In the genomic region with DNA sequence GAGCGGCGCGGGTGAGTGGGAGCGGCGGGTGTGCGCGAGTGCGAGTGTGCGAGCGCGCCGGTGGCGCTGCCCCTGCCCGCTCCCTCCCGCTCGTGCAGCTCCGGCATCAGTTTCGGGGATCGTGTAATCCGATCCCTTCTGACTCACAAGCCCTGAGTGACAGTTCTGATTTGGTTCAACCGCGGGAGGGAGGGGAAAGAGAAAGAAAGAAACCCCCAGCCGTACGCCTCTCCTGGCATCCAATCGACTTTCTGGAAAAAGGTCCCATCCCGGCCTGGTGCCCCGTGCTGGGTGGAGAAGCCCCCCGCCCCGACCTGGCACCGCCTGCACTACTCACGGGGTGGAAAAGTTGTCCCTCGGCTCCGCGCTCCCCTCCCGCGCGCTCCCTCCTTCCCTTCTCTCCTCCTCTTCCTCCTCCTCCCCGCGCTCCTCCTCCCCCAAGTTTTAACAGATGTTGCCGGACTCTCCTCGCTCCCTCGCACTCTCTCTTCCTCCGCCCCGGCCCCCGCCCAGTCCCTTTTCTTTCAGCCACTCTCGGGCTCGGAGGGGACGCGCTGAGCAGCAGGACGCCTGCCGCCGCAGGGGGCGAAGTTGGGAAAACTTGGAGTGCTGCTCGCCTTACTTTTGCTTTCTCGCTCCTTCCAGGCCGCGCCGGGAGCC, we compare ENCODE assay signal across 1 cellular context.
TF ChIP-seq lines count a peak whose summit lies in the region.

Gene GLI3, minus strand, starts transcription at position 48 of the 660 bp plus-strand sequence. CDS start 13,956 bp downstream, outside the sequence.

TF ChIP-seq in endothelial cell of umbilical vein, 7 proteins besides CTCF, POLR2A, EP300 and RAD21:
- TF ChIP-seq GATA2 (IDR thresholded peaks at IDR 0.05; ENCODE audit: insufficient read depth, insufficient read length, low read depth, low read length) (no peak), FOS (IDR thresholded peaks at IDR 0.05; ENCODE audit: borderline replicate concordance, insufficient read depth, low read length) (peak; percentile 52), POLR2AphosphoS5 (IDR thresholded peaks at IDR 0.05; ENCODE audit: insufficient read depth, low read depth, low read length) (peak; percentile 71)
TF ChIP-seq in endothelial cell of umbilical vein: peak in this region for 2.
